ENCODE assay signal across 25 cellular contexts in the genomic region with DNA sequence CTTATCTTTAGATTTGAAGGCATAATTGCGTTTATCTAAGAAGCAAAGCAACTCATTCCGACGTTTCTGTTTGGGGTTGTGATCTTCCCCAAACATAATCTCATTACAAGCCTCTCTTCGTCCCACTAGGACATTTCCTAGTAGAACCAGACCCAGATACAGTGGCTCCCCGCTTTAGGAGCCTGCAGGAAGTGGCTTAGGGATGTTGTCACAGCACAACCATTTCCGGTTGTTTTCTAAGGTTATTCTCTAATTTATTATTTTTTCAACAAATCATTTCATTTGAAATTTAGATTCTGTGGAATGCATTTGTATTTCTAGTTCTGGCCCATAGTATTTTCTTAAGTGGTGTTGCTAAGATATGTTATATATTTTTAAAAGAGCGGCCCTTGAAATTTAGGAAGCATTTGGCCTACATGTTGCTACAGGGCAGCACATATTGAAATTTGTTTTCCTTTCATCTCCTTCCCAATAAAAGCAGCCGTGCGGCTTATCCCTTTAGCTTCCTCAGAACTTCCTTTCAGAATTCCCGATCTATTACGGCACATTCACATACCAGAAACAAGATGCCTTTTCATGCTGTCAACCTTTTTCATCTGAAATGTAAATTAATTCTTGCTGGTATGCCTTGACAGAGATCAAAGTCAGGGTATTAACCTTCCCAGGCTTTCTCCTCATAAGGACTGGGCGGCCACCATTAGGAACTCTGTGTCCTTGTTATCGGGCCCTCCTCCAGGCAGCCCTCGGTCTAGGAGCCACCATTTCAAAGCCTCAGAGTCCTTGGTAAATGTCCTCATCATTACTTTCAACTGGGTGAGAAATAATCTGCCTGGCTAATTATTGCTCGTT.
DNase-seq lines count a peak whose midpoint lies in the region; ATAC-seq and TF ChIP-seq lines count a peak whose summit lies in the region.
"Had no signal": no experiment of that assay in that cellular context is flagged by ENCODE, and none has a peak within 500 bp of the region (broad histone marks: within the 10 kb centered on the region; RNA-seq: fewer than 3 reads in every experiment).

No MANE protein-coding gene starts in this region.

- H3K4me3 Mint-ChIP-seq in activated T-cell treated with anti-CD3 and anti-CD28 coated beads, Interleukin-2, amount 50 U/mL, for 24 hours: no peak overlapping the region
- H3K4me3 Mint-ChIP-seq: activated naive CD8-positive, alpha-beta T cell treated with anti-CD3 and anti-CD28 coated beads for 36 hours; B cell had no signal

- no peak overlapping the region for H3K27ac Mint-ChIP-seq in activated T-cell treated with anti-CD3 and anti-CD28 coated beads, Interleukin-2, amount 50 U/mL, for 24 hours
- H3K27ac Mint-ChIP-seq: activated naive CD8-positive, alpha-beta T cell treated with anti-CD3 and anti-CD28 coated beads for 36 hours; activated T-helper 2 cell treated with anti-CD3 and anti-CD28 coated beads, Interferon-gamma antibody, Interleukin-2, Interleukin-4, amounts not matched to agents 10 μg/mL and 5 μg/mL and 100 μg/mL, durations not matched to agents 14 hours and 24 hours and 36 hours; B cell had no signal

- 71 to 81% (median 79%) methylated on average over 15 of the region's 15 CpGs for WGBS in ovary, 3 donors

- H3K4me1 ChIP-seq in gastrocnemius medialis: peaks cover 0 to 45% of the 10 kb centered on the region in 2 donors
- H3K4me1 ChIP-seq in ovary (ENCODE audit: insufficient read depth): no peaks in the 10 kb centered on the region
- peaks cover 0 to 4% (median 0%) of the 10 kb centered on the region in 4 donors for H3K4me1 ChIP-seq in Peyer's patch

- H3K9me3 Mint-ChIP-seq in activated T-cell treated with anti-CD3 and anti-CD28 coated beads, Interleukin-2, amount 50 U/mL, for 24 hours: no peaks in the 10 kb centered on the region
- H3K9me3 Mint-ChIP-seq: activated naive CD8-positive, alpha-beta T cell treated with anti-CD3 and anti-CD28 coated beads for 36 hours; activated T-helper 2 cell treated with anti-CD3 and anti-CD28 coated beads, Interferon-gamma antibody, Interleukin-2, Interleukin-4, amounts not matched to agents 10 μg/mL and 5 μg/mL and 100 μg/mL, durations not matched to agents 14 hours and 24 hours and 36 hours had no signal

- peaks cover 13% of the 10 kb centered on the region for H3K27me3 Mint-ChIP-seq in activated T-cell treated with anti-CD3 and anti-CD28 coated beads, Interleukin-2, amount 50 U/mL, for 24 hours

- intact Hi-C loops in gastrocnemius medialis (cut with DNase I; ENCODE audit: low total_unique reads) (no loop called here), ovary (cut with DNase I) (no loop called here)

- H3K4me1 Mint-ChIP-seq in activated T-cell treated with anti-CD3 and anti-CD28 coated beads, Interleukin-2, amount 50 U/mL, for 24 hours (ENCODE audit: low read depth): peaks cover 35% of the 10 kb centered on the region
- H3K4me1 Mint-ChIP-seq: B cell had no signal

- TF ChIP-seq CTCF in gastrocnemius medialis (IDR thresholded peaks at IDR 0.05 in 4 of 5, conservative IDR thresholded peaks at IDR 0.05 in 1 of 5) (no peak), ovary (IDR thresholded peaks at IDR 0.05) (no peak), Peyer's patch (IDR thresholded peaks at IDR 0.05) (no peak)

- no peak for ATAC-seq in gastrocnemius medialis
- ATAC-seq: HCT116 had no signal

- no peaks in the 10 kb centered on the region for H3K36me3 Mint-ChIP-seq in activated T-cell treated with anti-CD3 and anti-CD28 coated beads, Interleukin-2, amount 50 U/mL, for 24 hours (ENCODE audit: low read depth)
- H3K36me3 Mint-ChIP-seq: activated naive CD8-positive, alpha-beta T cell treated with anti-CD3 and anti-CD28 coated beads for 36 hours had no signal

- peak; percentile 24 for DNase-seq in SK-N-MC (ENCODE audit: low read depth, low spot score)
- DNase-seq in dermis blood vessel endothelial cell: peak; percentile 73
- DNase-seq in iris pigment epithelial cell (ENCODE audit: low read depth): peak; percentile 47
- no peak for DNase-seq in gastrocnemius medialis
- no peak for DNase-seq in activated T-cell treated with anti-CD3 and anti-CD28 coated beads, Interleukin-2, amount 50 U/mL, for 24 hours
- no peak for DNase-seq in NAMALWA (ENCODE audit: low spot score)
- DNase-seq in ovary: no peak
- no peak for DNase-seq in Peyer's patch
- DNase-seq: activated naive CD8-positive, alpha-beta T cell treated with anti-CD3 and anti-CD28 coated beads for 36 hours; DMS53; glutamatergic neuron; islet precursor cell; MG63; NCI-H1417 treated with DMSO at 0.1 percent for 48 hours; NCI-H2171; NCI-H524 treated with DMSO at 0.1 percent for 48 hours; sigmoid colon; SK-N-SH; stimulated activated CD8-positive, alpha-beta memory T cell treated with anti-CD3 and anti-CD28 coated beads, Interleukin-4, amount 100 ng/mL, for 48 hours; T-helper 2 cell; trophoblast cell had no signal

- H3K9ac ChIP-seq in SK-N-MC (ENCODE audit: insufficient read length): no peak overlapping the region
- H3K9ac ChIP-seq: SK-N-SH had no signal

- no peaks in the 10 kb centered on the region for H3K9me3 ChIP-seq in SK-N-MC (ENCODE audit: low read depth, low read length)
- H3K9me3 ChIP-seq in gastrocnemius medialis: no peaks in the 10 kb centered on the region
- no peaks in the 10 kb centered on the region for H3K9me3 ChIP-seq in ovary
- no peaks in the 10 kb centered on the region for H3K9me3 ChIP-seq in Peyer's patch
- H3K9me3 ChIP-seq: MG63, sigmoid colon, SK-N-SH had no signal

- in situ Hi-C loops in gastrocnemius medialis (cut with MboI; ENCODE audit: low sequenced_read_pairs in 4 of 4): no loop called here

- H3K27ac ChIP-seq in SK-N-MC: no peak overlapping the region
- H3K27ac ChIP-seq in gastrocnemius medialis: peak overlapping the region in 3 of 4 donors; percentile 16 to 54 (median 38)
- no peak overlapping the region for H3K27ac ChIP-seq in ovary
- H3K27ac ChIP-seq in Peyer's patch: no peak overlapping the region

- H3K27me3 ChIP-seq in gastrocnemius medialis (no peaks in the 10 kb centered on the region), ovary (no peaks in the 10 kb centered on the region), Peyer's patch (no peaks in the 10 kb centered on the region)
- H3K27me3 ChIP-seq: MG63, sigmoid colon had no signal

- H3K4me3 ChIP-seq in SK-N-MC: peak overlapping the region; percentile 53
- H3K4me3 ChIP-seq in gastrocnemius medialis: no peak overlapping the region
- H3K4me3 ChIP-seq in ovary: no peak overlapping the region
- H3K4me3 ChIP-seq in Peyer's patch: no peak overlapping the region
- H3K4me3 ChIP-seq: lung, MG63, sigmoid colon had no signal

- no peak for TF ChIP-seq EP300 in ovary (IDR thresholded peaks at IDR 0.05)

- H3K36me3 ChIP-seq in SK-N-MC (ENCODE audit: insufficient read depth, low read length): no peaks in the 10 kb centered on the region
- H3K36me3 ChIP-seq in gastrocnemius medialis: no peaks in the 10 kb centered on the region
- no peaks in the 10 kb centered on the region for H3K36me3 ChIP-seq in ovary
- no peaks in the 10 kb centered on the region for H3K36me3 ChIP-seq in Peyer's patch
- H3K36me3 ChIP-seq: MG63, sigmoid colon had no signal

- TF ChIP-seq POLR2A in gastrocnemius medialis (IDR thresholded peaks at IDR 0.05): no peak
- TF ChIP-seq POLR2A in ovary (IDR thresholded peaks at IDR 0.05): no peak
- TF ChIP-seq POLR2A in Peyer's patch (IDR thresholded peaks at IDR 0.05): no peak

Comparison
In these comparisons a context has a peak if more than half of its experiments do, and no peak if none do; other contexts are left out.
1. DNase-seq: peak in SK-N-MC (single experiment), dermis blood vessel endothelial cell (single experiment) and iris pigment epithelial cell (single experiment); none in gastrocnemius medialis (0 of 2), activated T-cell treated with anti-CD3 and anti-CD28 coated beads, Interleukin-2, amount 50 U/mL, for 24 hours (single experiment), NAMALWA (single experiment), ovary (0 of 5) and Peyer's patch (0 of 3).
2. H3K27ac ChIP-seq: peak in gastrocnemius medialis (3 of 4); none in SK-N-MC (single experiment), ovary (0 of 2) and Peyer's patch (0 of 4).